In the genomic region with DNA sequence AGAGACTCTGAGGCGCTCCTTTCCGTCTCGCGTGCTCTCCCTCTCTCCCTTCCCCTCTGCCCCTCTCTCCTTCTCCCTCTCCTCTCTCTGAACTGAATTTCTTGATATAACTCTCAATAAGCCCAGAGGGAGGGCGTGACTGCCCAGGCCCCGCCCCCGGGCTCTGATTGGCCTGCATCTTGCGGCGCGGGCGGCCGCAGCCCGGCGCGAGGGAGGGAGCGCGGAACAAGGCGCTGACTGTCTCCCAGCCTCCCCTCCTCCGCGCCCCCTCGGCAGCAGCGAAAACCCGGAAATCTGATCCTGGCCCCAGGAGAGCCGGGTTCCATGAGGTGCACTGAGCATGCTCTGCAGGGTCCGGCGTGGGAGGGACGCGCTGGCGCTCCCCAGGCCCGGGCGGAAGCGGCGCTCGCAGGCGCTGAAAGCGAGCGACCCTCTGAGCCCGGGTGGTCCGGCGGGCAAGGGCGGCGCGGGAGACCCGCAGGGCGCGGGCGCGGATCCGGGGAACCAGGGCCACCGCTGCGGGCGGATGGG, we compare ENCODE assay signal across 8 cellular contexts. TPM values are rescaled to one million over a fixed set of nuclear protein-coding genes. Genes with fewer than 3 reads are reported as not detected.
A peak's percentile ranks its signal among the peaks of the same experiment; 100 is the strongest.
DNase-seq lines count a peak whose midpoint lies in the region; ATAC-seq and TF ChIP-seq lines count a peak whose summit lies in the region.

PCDH9 (minus strand) TSS at position 94 of the 531 bp plus-strand sequence. CDS start 1,896 bp downstream, outside the sequence.

- peak; percentile 98 for DNase-seq in AG08396 (ENCODE audit: low spot score)
- DNase-seq in NCI-H446 (lab: John Stamatoyannopoulos, UW) = peak; percentile 67 to 83
- DNase-seq in activated CD4-positive, alpha-beta T cell treated with anti-CD3 and anti-CD28 coated beads for 48 hours = peak; percentile 92
- peak; percentile 96 for DNase-seq in coronary artery (ENCODE audit: low spot score)
- DNase-seq in left colon = peak; percentile 87 to 89
- peak; percentile 71 to 84 for DNase-seq in stimulated activated CD4-positive, alpha-beta T cell treated with anti-CD3 and anti-CD28 coated beads, Interleukin-1b, Interleukin-23, amount 100 ng/mL, for 4 hours (ENCODE audit: low read depth in 2 of 2)

- ATAC-seq in GM19025 (IDR thresholded peaks at IDR 0.05; ENCODE audit: low read depth, unreplicated experiment) = peak; percentile 99
- ATAC-seq in HG03280 (IDR thresholded peaks at IDR 0.05; ENCODE audit: unreplicated experiment) = peak; percentile 99
- peak; percentile 99 for ATAC-seq in left colon

- peak within 1 kb of the TSS; percentile 83 to 90 for H3K27ac ChIP-seq in coronary artery

- TF ChIP-seq CTCF in coronary artery (IDR thresholded peaks at IDR 0.05) = no peak

- intact Hi-C loops in left colon (cut with DNase I, micrococcal nuclease) = loop anchor here in 1 of 2 donors (10.0 kb wide), 1 partner anchor 1306 kb away; no protein-coding TSS in a partner anchor

- H3K4me3 ChIP-seq in coronary artery = peak within 1 kb of the TSS; percentile 83

RNA-seq across cellular contexts. Expression of gene PCDH9, which starts in this region (rescaled TPM):
- 1 to 10 TPM in 1 of 2 donors, under 1 TPM in 1; 0.61 to 1.4 TPM for total RNA-seq in left colon

Comparison
In these comparisons a context has a peak if more than half of its experiments do, and no peak if none do; other contexts are left out.
1. Peak in every context shown above with its lines: DNase-seq, ATAC-seq, H3K4me3 ChIP-seq and H3K27ac ChIP-seq.